ENCODE assay signal across 9 cellular contexts in the genomic region with DNA sequence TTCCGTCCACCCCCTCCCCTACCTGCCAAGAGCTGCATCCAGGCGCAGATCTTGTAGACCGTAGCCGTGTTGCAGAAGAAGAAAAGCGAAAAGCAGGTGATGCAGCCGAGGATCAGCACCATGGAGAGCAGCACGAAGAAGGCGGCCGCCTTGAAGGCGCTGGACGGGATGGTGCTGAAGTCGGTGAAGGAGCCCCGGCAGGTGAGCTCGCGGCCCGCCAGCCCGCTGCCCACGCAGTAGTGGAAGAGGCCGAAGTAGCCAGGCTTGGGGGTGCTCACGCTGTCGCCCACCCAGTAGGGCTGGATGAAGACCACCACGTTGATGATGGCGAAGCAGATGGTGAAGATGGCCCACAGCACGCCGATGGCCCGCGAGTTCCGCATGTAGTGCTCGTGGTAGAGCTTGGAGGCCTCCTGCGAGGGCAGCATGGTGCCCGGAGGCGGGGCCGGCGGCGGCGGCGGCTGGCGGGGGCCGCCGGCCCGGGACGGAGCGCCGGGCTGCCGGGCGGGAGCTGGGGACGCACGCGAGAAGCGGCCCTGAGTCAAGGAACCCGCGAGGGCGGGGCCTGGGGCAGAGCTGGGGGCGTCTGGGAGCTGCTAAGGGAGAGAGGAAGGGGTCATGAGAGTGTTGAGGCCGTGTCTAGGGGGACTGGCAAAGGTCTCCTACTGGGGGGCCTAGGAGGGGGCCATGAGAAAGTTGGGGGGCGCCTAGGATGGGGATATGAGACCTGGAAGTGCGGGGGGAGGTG. TPM values are rescaled to one million over a fixed set of nuclear protein-coding genes. Genes with fewer than 3 reads are reported as not detected.
DNase-seq lines count a peak whose midpoint lies in the region; TF ChIP-seq lines count a peak whose summit lies in the region.
"Had no signal": no experiment of that assay in that cellular context is flagged by ENCODE, and none has a peak within 500 bp of the region (broad histone marks: within the 10 kb centered on the region; RNA-seq: fewer than 3 reads in every experiment).

No MANE protein-coding gene starts in this region.

- H3K9me3 ChIP-seq in trophoblast cell (ENCODE audit: insufficient read depth, low read depth, low read length) (no peaks in the 10 kb centered on the region), vagina (no peaks in the 10 kb centered on the region)

- no peak overlapping the region for H2BK120ac ChIP-seq in trophoblast cell (ENCODE audit: insufficient read depth, low read length, poor library complexity)

- POLR2A ChIA-PET in activated CD4-positive, alpha-beta memory T cell treated with anti-CD3 and anti-CD28 coated beads, Interleukin-2, amount 10 ng/mL, durations not matched to agents 7 days and 5 days (lab: Charles Lee) = no interaction called here

- peaks cover 3% of the 10 kb centered on the region for H3K9me3 Mint-ChIP-seq in activated CD4-positive, alpha-beta memory T cell treated with anti-CD3 and anti-CD28 coated beads, Interleukin-2, amount 10 ng/mL, durations not matched to agents 7 days and 5 days

- CTCF ChIA-PET in activated CD4-positive, alpha-beta memory T cell treated with anti-CD3 and anti-CD28 coated beads, Interleukin-2, amount 10 ng/mL, durations not matched to agents 7 days and 5 days (lab: Charles Lee) = no interaction called here

- no peak overlapping the region for H3K14ac ChIP-seq in trophoblast cell (ENCODE audit: low read length)

- H3K4me1 Mint-ChIP-seq in activated CD4-positive, alpha-beta memory T cell treated with anti-CD3 and anti-CD28 coated beads, Interleukin-2, amount 10 ng/mL, durations not matched to agents 7 days and 5 days = peaks cover 2% of the 10 kb centered on the region

- no peak overlapping the region for H4K91ac ChIP-seq in trophoblast cell (ENCODE audit: low read depth, low read length)

- no peak overlapping the region for H3K9ac ChIP-seq in trophoblast cell (ENCODE audit: low read length)

- H4K12ac ChIP-seq in trophoblast cell (ENCODE audit: low read depth, low read length) = no peak overlapping the region

- H3K23ac ChIP-seq in trophoblast cell (ENCODE audit: low read length) = no peak overlapping the region

- no peak overlapping the region for H3K18ac ChIP-seq in trophoblast cell (ENCODE audit: low read length)

- peaks cover 40% of the 10 kb centered on the region for H3K27me3 Mint-ChIP-seq in activated CD4-positive, alpha-beta memory T cell treated with anti-CD3 and anti-CD28 coated beads, Interleukin-2, amount 10 ng/mL, durations not matched to agents 7 days and 5 days

- H3K36me3 ChIP-seq in trophoblast cell (ENCODE audit: control insufficient read depth in 1 of 2, insufficient read depth in 2 of 2, low read length in 2 of 2) (no peaks in the 10 kb centered on the region), vagina (no peaks in the 10 kb centered on the region)

- peaks cover 30% of the 10 kb centered on the region for H3K27me3 ChIP-seq in trophoblast cell (ENCODE audit: insufficient read depth, low read length)
- peaks cover 4% of the 10 kb centered on the region for H3K27me3 ChIP-seq in vagina

- H3K27ac ChIP-seq in trophoblast cell (ENCODE audit: low read depth, low read length) = no peak overlapping the region
- no peak overlapping the region for H3K27ac ChIP-seq in vagina

- no peak overlapping the region for H3K4me3 ChIP-seq in fibroblast of the aortic adventitia (ENCODE audit: low read depth, low read length)
- no peak overlapping the region for H3K4me3 ChIP-seq in trophoblast cell (ENCODE audit: low read depth, low read length)
- no peak overlapping the region for H3K4me3 ChIP-seq in vagina

- TF ChIP-seq POLR2A in vagina (IDR thresholded peaks at IDR 0.05) = no peak

- H2BK12ac ChIP-seq in trophoblast cell (ENCODE audit: low read length) = no peak overlapping the region

- H3K27ac Mint-ChIP-seq in activated CD4-positive, alpha-beta memory T cell treated with anti-CD3 and anti-CD28 coated beads, Interleukin-2, amount 10 ng/mL, durations not matched to agents 7 days and 5 days = no peak overlapping the region

- no peak overlapping the region for H4K8ac ChIP-seq in trophoblast cell (ENCODE audit: low read depth, low read length)

- no CpG with 5 or more reads among the region's 57 CpGs for WGBS in trophoblast cell (ENCODE audit: extremely low coverage, insufficient coverage, insufficient read length)

- H3K4me2 ChIP-seq in trophoblast cell (ENCODE audit: low read length) = peak overlapping the region; percentile 27

- H2BK5ac ChIP-seq in trophoblast cell (ENCODE audit: low read depth, low read length, poor library complexity) = no peak overlapping the region

- H3K79me2 ChIP-seq in trophoblast cell (ENCODE audit: control insufficient read depth, insufficient read depth, low read length, poor library complexity) = no peaks in the 10 kb centered on the region

- peak; percentile 65 for DNase-seq in activated effector memory CD4-positive, alpha-beta T cell treated with anti-CD3 and anti-CD28 coated beads, Interleukin-2, amount 50 U/mL, for 16 hours
- no peak for DNase-seq in activated effector memory CD4-positive, alpha-beta T cell treated with Interleukin-2 at 50 U/mL for 16 hours
- peak; percentile 47 for DNase-seq in activated CD4-positive, alpha-beta memory T cell treated with anti-CD3 and anti-CD28 coated beads, Interleukin-2, amount 10 ng/mL, durations not matched to agents 7 days and 5 days
- DNase-seq in fibroblast of the aortic adventitia (ENCODE audit: low read depth) = peak; percentile 54
- peak; percentile 54 to 75 for DNase-seq in trophoblast cell
- DNase-seq in vagina (ENCODE audit: extremely low spot score in 2 of 2) = no peak
- DNase-seq in SKM-1 (lab: John Stamatoyannopoulos, UW; ENCODE audit: unreplicated experiment) = no peak
- DNase-seq in GOT3 (lab: John Stamatoyannopoulos, UW) = no peak

- no peak overlapping the region for H2AK5ac ChIP-seq in trophoblast cell (ENCODE audit: low read length)

- H3K4me3 Mint-ChIP-seq in activated CD4-positive, alpha-beta memory T cell treated with anti-CD3 and anti-CD28 coated beads, Interleukin-2, amount 10 ng/mL, durations not matched to agents 7 days and 5 days = no peak overlapping the region

- no peaks in the 10 kb centered on the region for H3K36me3 Mint-ChIP-seq in activated CD4-positive, alpha-beta memory T cell treated with anti-CD3 and anti-CD28 coated beads, Interleukin-2, amount 10 ng/mL, durations not matched to agents 7 days and 5 days (ENCODE audit: low read depth)

- no peak overlapping the region for H2AFZ ChIP-seq in trophoblast cell (ENCODE audit: insufficient read depth, low read length, poor library complexity)

- no peaks in the 10 kb centered on the region for H3K79me1 ChIP-seq in trophoblast cell (ENCODE audit: low read length)

- H3K4me1 ChIP-seq in trophoblast cell (ENCODE audit: control insufficient read depth in 1 of 2, insufficient read depth in 2 of 2, low read length in 2 of 2) (peaks cover 5 to 10% of the 10 kb centered on the region in 2 experiments), vagina (no peaks in the 10 kb centered on the region)

- no peak overlapping the region for H3K4ac ChIP-seq in trophoblast cell (ENCODE audit: low read depth, low read length)

- intact Hi-C loops in vagina (cut with DNase I) = no loop called here

- TF ChIP-seq CTCF in fibroblast of the aortic adventitia (IDR thresholded peaks at IDR 0.05; ENCODE audit: insufficient read depth, low read length) = no peak
- TF ChIP-seq CTCF in vagina (IDR thresholded peaks at IDR 0.05) = no peak

RNA-seq across cellular contexts. Expression of gene LHFPL4, which starts 1.2 kb away (rescaled TPM):
- total RNA-seq in activated CD4-positive, alpha-beta memory T cell treated with anti-CD3 and anti-CD28 coated beads, Interleukin-2, amount 10 ng/mL, durations not matched to agents 7 days and 5 days = under 1 TPM in 1 of 2 experiments, not detected in 1; 0.05 TPM
- not detected in 2 replicates for total RNA-seq in fibroblast of the aortic adventitia (ENCODE audit: low replicate concordance)
- polyA plus RNA-seq in trophoblast cell (2013) = 0.01 TPM in 2 replicates
- total RNA-seq in vagina = not detected
- total RNA-seq: CD8-positive, alpha-beta memory T cell had no signal

Comparison
In these comparisons a context has a peak if more than half of its experiments do, and no peak if none do; other contexts are left out.
1. DNase-seq: peak in activated effector memory CD4-positive, alpha-beta T cell treated with anti-CD3 and anti-CD28 coated beads, Interleukin-2, amount 50 U/mL, for 16 hours (single experiment), activated CD4-positive, alpha-beta memory T cell treated with anti-CD3 and anti-CD28 coated beads, Interleukin-2, amount 10 ng/mL, durations not matched to agents 7 days and 5 days (single experiment), fibroblast of the aortic adventitia (single experiment) and trophoblast cell (2 of 2); none in activated effector memory CD4-positive, alpha-beta T cell treated with Interleukin-2 at 50 U/mL for 16 hours (single experiment), vagina (0 of 2), SKM-1 (single experiment) and GOT3 (single experiment).